9 cellular contexts compared by ENCODE assay signal in the genomic region with DNA sequence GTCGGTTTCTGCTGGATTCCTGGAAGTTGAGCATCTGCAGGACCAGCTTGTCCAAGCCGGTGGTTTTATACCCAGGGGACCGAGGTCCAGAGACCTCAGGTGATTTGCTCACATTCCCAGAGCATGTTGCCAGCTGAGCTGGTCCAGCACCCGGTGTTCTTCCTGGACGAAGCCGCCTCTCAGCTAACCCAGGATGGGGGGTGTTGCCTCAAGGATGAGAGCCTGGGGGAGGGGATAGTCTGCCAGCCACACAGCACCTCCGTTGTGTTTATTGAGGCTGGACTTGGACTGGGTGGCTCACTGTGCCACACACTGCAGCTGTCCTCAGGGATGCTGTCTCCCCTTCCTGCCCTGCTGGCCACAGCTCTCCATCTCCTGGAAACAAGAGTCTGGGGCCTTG. TPM values are rescaled to one million over a fixed set of nuclear protein-coding genes. Genes with fewer than 3 reads are reported as not detected.
DNase-seq lines count a peak whose midpoint lies in the region; ATAC-seq, FAIRE-seq and TF ChIP-seq lines count a peak whose summit lies in the region.
"Had no signal": no experiment of that assay in that cellular context is flagged by ENCODE, and none has a peak within 500 bp of the region (broad histone marks: within the 10 kb centered on the region; RNA-seq: fewer than 3 reads in every experiment).

No MANE protein-coding gene starts in this region.

- H3K9ac ChIP-seq in SK-N-SH, result peak overlapping the region; percentile 68; the same call in 1 of the 2 replicates
- H3K9ac ChIP-seq in Loucy (ENCODE audit: low read depth, low read length, poor library complexity, severe bottlenecking), result peak overlapping the region; percentile 86

- peak overlapping the region; percentile 71 for H3K4me3 Mint-ChIP-seq in chondrocyte (ENCODE audit: unreplicated experiment)

- TF ChIP-seq EP300 in SK-N-SH (IDR thresholded peaks at IDR 0.05; ENCODE audit: borderline replicate concordance in 1 of 2, low read depth in 1 of 2, low read length in 1 of 2), result no peak

- no peak overlapping the region for H3K27ac Mint-ChIP-seq in chondrocyte (ENCODE audit: unreplicated experiment)

- H3K27me3 Mint-ChIP-seq in chondrocyte (ENCODE audit: low read depth), result no peaks in the 10 kb centered on the region

- no peak for ATAC-seq in SK-N-SH treated with all-trans-retinoic acid at 6 μM for 48 hours

- no peaks in the 10 kb centered on the region for H3K9me3 Mint-ChIP-seq in chondrocyte (ENCODE audit: low read depth)

- no peaks in the 10 kb centered on the region for H3K36me3 Mint-ChIP-seq in chondrocyte (ENCODE audit: low read depth)

- DNase-seq in SK-N-SH, result no peak
- DNase-seq in chondrocyte (ENCODE audit: low spot score), result no peak
- DNase-seq in osteoblast (ENCODE audit: insufficient read length, low spot score, missing footprints), result peak; percentile 65
- no peak for DNase-seq in NCI-H526 treated with DMSO at 0.1 percent for 48 hours (lab: John Stamatoyannopoulos, UW)
- DNase-seq in GF-D8 (lab: John Stamatoyannopoulos, UW), result no peak
- no peak for DNase-seq in D721Med (ENCODE audit: insufficient read length, low spot score)

- H3K27ac ChIP-seq in SK-N-SH (ENCODE audit: low read depth in 2 of 2, low read length in 1 of 2) (peak overlapping the region in 1 of 2 experiments; percentile 93; a peak in 2 of 4 replicates), osteoblast (ENCODE audit: low read depth, low read length) (no peak overlapping the region)
- H3K27ac ChIP-seq: cardiac muscle cell had no signal

- peaks cover 25% of the 10 kb centered on the region for H3K4me1 Mint-ChIP-seq in chondrocyte (ENCODE audit: low read depth)

- H3K79me2 ChIP-seq in SK-N-SH (ENCODE audit: insufficient read depth) (peaks cover 59% of the 10 kb centered on the region), Loucy (ENCODE audit: insufficient read depth, low read length) (peaks cover 62% of the 10 kb centered on the region), osteoblast (ENCODE audit: insufficient read depth, low read length) (peaks cover 61% of the 10 kb centered on the region)

- WGBS in SK-N-SH (ENCODE audit: low lambda C conversion rate), result 92% methylated on average over 6 of the region's 7 CpGs

- H3K9me2 ChIP-seq in SK-N-SH (no peaks in the 10 kb centered on the region), Loucy (replicated peaks; ENCODE audit: low read depth, low read length) (no peaks in the 10 kb centered on the region)

- TF ChIP-seq CTCF in SK-N-SH (IDR thresholded peaks at IDR 0.05), result no peak
- TF ChIP-seq CTCF in Loucy (conservative IDR thresholded peaks at IDR 0.05; ENCODE audit: low read length), result no peak
- TF ChIP-seq CTCF in chondrocyte (IDR thresholded peaks at IDR 0.05), result no peak
- no peak for TF ChIP-seq CTCF in osteoblast (IDR thresholded peaks at IDR 0.05; ENCODE audit: extremely low read depth, low read depth, low read length)
- TF ChIP-seq CTCF in D721Med (IDR thresholded peaks at IDR 0.05; ENCODE audit: insufficient read depth, missing control alignments), result no peak

- H3K4me2 ChIP-seq in SK-N-SH (peak overlapping the region; percentile 90; the same call in 1 of the 2 replicates), Loucy (ENCODE audit: low read depth, low read length, poor library complexity, severe bottlenecking) (peak overlapping the region; percentile 90), osteoblast (ENCODE audit: insufficient read depth, low read length) (peak overlapping the region; percentile 90)

- H3K9me3 ChIP-seq in SK-N-SH (no peaks in the 10 kb centered on the region), Loucy (ENCODE audit: insufficient read depth, low read depth, low read length) (no peaks in the 10 kb centered on the region), osteoblast (ENCODE audit: low read depth, low read length) (no peaks in the 10 kb centered on the region)

- H3K4me3 ChIP-seq in SK-N-SH (ENCODE audit: low read depth in 2 of 2, low read length in 1 of 2), result peak overlapping the region; percentile 70 to 79; a peak in 3 of 4 replicates
- peak overlapping the region; percentile 96 for H3K4me3 ChIP-seq in Loucy (ENCODE audit: low read length, poor library complexity, severe bottlenecking)
- no peak overlapping the region for H3K4me3 ChIP-seq in osteoblast (ENCODE audit: insufficient read depth, low read length)

- no peaks in the 10 kb centered on the region for H3K36me3 ChIP-seq in SK-N-SH (replicated peaks in 1 of 2; ENCODE audit: control insufficient read depth in 1 of 2, insufficient read depth in 2 of 2, low read length in 1 of 2)
- no peaks in the 10 kb centered on the region for H3K36me3 ChIP-seq in Loucy (ENCODE audit: insufficient read depth, low read length)
- no peaks in the 10 kb centered on the region for H3K36me3 ChIP-seq in osteoblast (ENCODE audit: insufficient read depth, low read length)
- H3K36me3 ChIP-seq: cardiac muscle cell had no signal

- no peak for FAIRE-seq in D721Med (lab: Jason Lieb, UNC)

- H3K4me1 ChIP-seq in SK-N-SH (ENCODE audit: control insufficient read depth in 1 of 2, insufficient read depth in 2 of 2, low read depth in 1 of 2, low read length in 1 of 2) (peaks cover 26 to 57% of the 10 kb centered on the region in 2 experiments; a peak in 3 of 4 replicates), Loucy (ENCODE audit: insufficient read depth, low read length, poor library complexity, severe bottlenecking) (peaks cover 44% of the 10 kb centered on the region), osteoblast (ENCODE audit: insufficient read depth, low read length) (peaks cover 19% of the 10 kb centered on the region)

- H3F3A ChIP-seq in SK-N-SH (replicated peaks; ENCODE audit: insufficient read depth) (no peaks in the 10 kb centered on the region), Loucy (ENCODE audit: low read depth) (no peaks in the 10 kb centered on the region)

- H2AFZ ChIP-seq in SK-N-SH (ENCODE audit: low read depth) (no peak overlapping the region), Loucy (ENCODE audit: low read length) (no peak overlapping the region), osteoblast (ENCODE audit: low read length) (no peak overlapping the region)

- POLR2A ChIA-PET in SK-N-SH (lab: Yijun Ruan, JAX), result interaction anchor here (1.0 to 2.7 kb wide), 3 partner anchors 14 to 51 kb away, joined by 3 to 8 read pairs (median 3); a partner anchor contains a TSS

- CTCF ChIA-PET in SK-N-SH (lab: Yijun Ruan, JAX), result interaction anchor here (0.9 to 7.0 kb wide), 9 partner anchors 11 to 1130 kb away, joined by 3 to 51 read pairs (median 4); no protein-coding TSS in a partner anchor

- TF ChIP-seq RAD21 in SK-N-SH (IDR thresholded peaks at IDR 0.05; ENCODE audit: low read length), result no peak

- H4K20me1 ChIP-seq in SK-N-SH (ENCODE audit: insufficient read depth) (peaks cover 32% of the 10 kb centered on the region; the same call in 1 of the 2 replicates), Loucy (ENCODE audit: insufficient read depth, low read length, poor library complexity, severe bottlenecking) (peaks cover 52% of the 10 kb centered on the region), osteoblast (ENCODE audit: insufficient read depth, low read length) (peaks cover 40% of the 10 kb centered on the region)

- H3K27me3 ChIP-seq in SK-N-SH (ENCODE audit: insufficient read depth) (no peaks in the 10 kb centered on the region), Loucy (ENCODE audit: insufficient read depth, low read length, poor library complexity, severe bottlenecking) (no peaks in the 10 kb centered on the region), osteoblast (ENCODE audit: insufficient read depth, low read length) (no peaks in the 10 kb centered on the region)
- H3K27me3 ChIP-seq: cardiac muscle cell had no signal

TF ChIP-seq in SK-N-SH, 30 proteins besides CTCF, POLR2A, EP300 and RAD21 (continues in another document):
- TF ChIP-seq GABPA (IDR thresholded peaks at IDR 0.05; ENCODE audit: low read depth), result no peak
- no peak for TF ChIP-seq RFX5 (IDR thresholded peaks at IDR 0.05; ENCODE audit: low read length)
- no peak for TF ChIP-seq FOXJ3 (CRISPR knock-in tag; IDR thresholded peaks at IDR 0.05)
- no peak for TF ChIP-seq FOSL2 (IDR thresholded peaks at IDR 0.05; ENCODE audit: borderline replicate concordance, low read depth)
- TF ChIP-seq ELF1 (IDR thresholded peaks at IDR 0.05), result no peak
- no peak for TF ChIP-seq NFIC (IDR thresholded peaks at IDR 0.05; ENCODE audit: borderline replicate concordance)

TF ChIP-seq in SK-N-SH treated with all-trans-retinoic acid at 6 μM for 48 hours, 23 proteins besides CTCF, POLR2A, EP300 and RAD21 (continues in another document):
- TF ChIP-seq, protein P1, sequence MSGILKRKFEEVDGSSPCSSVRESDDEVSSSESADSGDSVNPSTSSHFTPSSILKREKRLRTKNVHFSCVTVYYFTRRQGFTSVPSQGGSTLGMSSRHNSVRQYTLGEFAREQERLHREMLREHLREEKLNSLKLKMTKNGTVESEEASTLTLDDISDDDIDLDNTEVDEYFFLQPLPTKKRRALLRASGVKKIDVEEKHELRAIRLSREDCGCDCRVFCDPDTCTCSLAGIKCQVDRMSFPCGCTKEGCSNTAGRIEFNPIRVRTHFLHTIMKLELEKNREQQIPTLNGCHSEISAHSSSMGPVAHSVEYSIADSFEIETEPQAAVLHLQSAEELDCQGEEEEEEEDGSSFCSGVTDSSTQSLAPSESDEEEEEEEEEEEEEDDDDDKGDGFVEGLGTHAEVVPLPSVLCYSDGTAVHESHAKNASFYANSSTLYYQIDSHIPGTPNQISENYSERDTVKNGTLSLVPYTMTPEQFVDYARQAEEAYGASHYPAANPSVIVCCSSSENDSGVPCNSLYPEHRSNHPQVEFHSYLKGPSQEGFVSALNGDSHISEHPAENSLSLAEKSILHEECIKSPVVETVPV (CRISPR knock-in tag; IDR thresholded peaks at IDR 0.05), result no peak
- no peak for TF ChIP-seq GLIS3 (CRISPR knock-in tag; IDR thresholded peaks at IDR 0.05)
- TF ChIP-seq TOX (CRISPR knock-in tag; IDR thresholded peaks at IDR 0.05; ENCODE audit: borderline replicate concordance), result no peak
- TF ChIP-seq PPARA (CRISPR knock-in tag; IDR thresholded peaks at IDR 0.05; ENCODE audit: borderline replicate concordance), result no peak
- TF ChIP-seq ARNTL (CRISPR knock-in tag; IDR thresholded peaks at IDR 0.05; ENCODE audit: borderline replicate concordance, low read depth), result no peak
- no peak for TF ChIP-seq ZNF8 (CRISPR knock-in tag; IDR thresholded peaks at IDR 0.05)
- no peak for TF ChIP-seq ZFP30 (CRISPR knock-in tag; IDR thresholded peaks at IDR 0.05)
- no peak for TF ChIP-seq TCF4 (CRISPR knock-in tag; IDR thresholded peaks at IDR 0.05; ENCODE audit: borderline replicate concordance)
- no peak for TF ChIP-seq BACH2 (CRISPR knock-in tag; IDR thresholded peaks at IDR 0.05; ENCODE audit: borderline replicate concordance)

RNA-seq across cellular contexts. Expression of a gene that starts 1.5 kb away (rescaled TPM):
- polyA plus RNA-seq in SK-N-SH (2012; rRNA removed), result 3.0 and 8.2 TPM in 2 replicates
- 2.7 and 5.1 TPM in 2 replicates for polyA plus RNA-seq in SK-N-SH (2012; cell fraction: cytosol; rRNA removed)
- 17.3 and 19.4 TPM in 2 replicates for polyA plus RNA-seq in SK-N-SH (2012; cell fraction: nucleus; rRNA removed)
- 10.4 to 13.4 TPM (median 10.6 TPM) in 3 replicates for total RNA-seq in chondrocyte
- 5.9 and 6.2 TPM in 2 replicates for total RNA-seq in osteoblast

RNA-seq across cellular contexts. Expression of a gene that starts 50.9 kb away (rescaled TPM):
- 4.8 and 5.0 TPM in 2 replicates for polyA plus RNA-seq in SK-N-SH (2012; rRNA removed)
- polyA plus RNA-seq in SK-N-SH (2012; cell fraction: cytosol; rRNA removed), result 6.6 and 7.0 TPM in 2 replicates
- polyA plus RNA-seq in SK-N-SH (2012; cell fraction: nucleus; rRNA removed), result 1.5 and 2.8 TPM in 2 replicates
- 5.9 to 6.8 TPM (median 6.6 TPM) in 3 replicates for total RNA-seq in chondrocyte
- total RNA-seq in osteoblast, result 7.2 and 8.0 TPM in 2 replicates
